Comparison of ENCODE assay signal across 1 cellular context in genomic region chr12:93626160-93626559, GRCh38.
TF ChIP-seq lines count a peak whose summit lies in the region.

No MANE protein-coding gene starts in this region.

TF ChIP-seq in HEK293, 187 proteins besides CTCF, POLR2A, EP300 and RAD21 (continued from another document):
- TF ChIP-seq ZNF645 (tag by site-specific recombination; IDR thresholded peaks at IDR 0.05) = no peak
